8 cellular contexts compared by ENCODE assay signal in the genomic region with DNA sequence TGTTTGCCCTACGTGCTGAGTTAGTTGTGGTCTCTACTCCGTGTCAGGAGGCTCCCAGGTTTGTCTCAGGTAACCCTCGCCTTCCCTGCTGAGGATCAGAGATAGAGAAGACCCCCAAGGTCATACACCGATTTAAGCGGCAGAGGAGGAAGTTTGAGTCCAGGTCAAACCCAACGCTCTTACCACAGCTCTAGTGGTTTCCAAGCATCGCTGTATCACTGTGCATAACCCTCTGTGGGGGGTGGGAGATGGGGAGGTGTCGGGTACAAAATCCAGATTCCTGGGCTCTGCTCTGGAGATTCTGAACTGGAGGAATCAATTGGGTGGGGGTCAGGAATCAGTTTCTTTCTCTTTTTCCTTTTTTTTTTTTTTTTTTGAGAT. TPM values are rescaled to one million over a fixed set of nuclear protein-coding genes. Genes with fewer than 3 reads are reported as not detected.
DNase-seq lines count a peak whose midpoint lies in the region; ATAC-seq and TF ChIP-seq lines count a peak whose summit lies in the region.

No MANE protein-coding gene starts in this region.

- TF ChIP-seq CTCF in CD14-positive monocyte (IDR thresholded peaks at IDR 0.05), result no peak
- TF ChIP-seq CTCF in MM.1S (IDR thresholded peaks at IDR 0.05; ENCODE audit: low read length), result no peak
- no peak for TF ChIP-seq CTCF in natural killer cell (IDR thresholded peaks at IDR 0.05)

- peak overlapping the region; percentile 85 for H3K4me2 ChIP-seq in MM.1S (ENCODE audit: low read depth, low read length)

- H3K36me3 Mint-ChIP-seq in CD14-positive monocyte, result peaks cover 6 to 28% of the 10 kb centered on the region in 2 donors
- no peaks in the 10 kb centered on the region for H3K36me3 Mint-ChIP-seq in natural killer cell

- H3K27ac ChIP-seq in MM.1S (ENCODE audit: low read length), result peak overlapping the region; percentile 51; the same call in 1 of the 2 replicates
- H3K27ac ChIP-seq in caudate nucleus (ENCODE audit: low read depth, low read length), result peak overlapping the region; percentile 96

- DNase-seq in CD14-positive monocyte (ENCODE audit: low spot score) (no peak), MM.1S (no peak), caudate nucleus (lab: John Stamatoyannopoulos, UW) (no peak), natural killer cell (no peak), HK-2 (ENCODE audit: unreplicated experiment) (no peak), medulla oblongata (ENCODE audit: extremely low spot score) (no peak)

- peaks cover 31% of the 10 kb centered on the region for H3K79me2 ChIP-seq in MM.1S (ENCODE audit: low read length)

- H3K4me1 ChIP-seq in MM.1S (ENCODE audit: low read length), result peaks cover 14% of the 10 kb centered on the region

- H3K9me3 Mint-ChIP-seq in CD14-positive monocyte (peaks cover 0 to 8% (median 2%) of the 10 kb centered on the region in 7 donors), natural killer cell (no peaks in the 10 kb centered on the region)

- peaks cover 10% of the 10 kb centered on the region for H3F3A ChIP-seq in MM.1S (ENCODE audit: insufficient read depth, low read length)

- peak overlapping the region; percentile 87 to 96 (median 93) for H3K27ac Mint-ChIP-seq in CD14-positive monocyte
- peak overlapping the region; percentile 93 to 97 for H3K27ac Mint-ChIP-seq in natural killer cell

- peak overlapping the region; percentile 97 for H3K4me3 ChIP-seq in MM.1S (ENCODE audit: low read length)

- H3K9me3 ChIP-seq in MM.1S (replicated peaks; ENCODE audit: insufficient read depth, low read length), result no peaks in the 10 kb centered on the region

- peak overlapping the region; percentile 78 for H2AFZ ChIP-seq in MM.1S (ENCODE audit: low read length)

- H4K20me1 ChIP-seq in MM.1S (ENCODE audit: insufficient read depth, low read length), result no peaks in the 10 kb centered on the region

- H3K36me3 ChIP-seq in MM.1S (replicated peaks; ENCODE audit: insufficient read depth, low read length), result no peaks in the 10 kb centered on the region

- H3K9me2 ChIP-seq in MM.1S (replicated peaks; ENCODE audit: insufficient read depth, low read length), result no peaks in the 10 kb centered on the region

- H3K27me3 Mint-ChIP-seq in CD14-positive monocyte (ENCODE audit: low read depth in 3 of 3) (peaks cover 11 to 21% (median 17%) of the 10 kb centered on the region in 3 donors), natural killer cell (ENCODE audit: low read depth in 2 of 2) (no peaks in the 10 kb centered on the region)

- peak overlapping the region; percentile 87 to 92 for H3K4me3 Mint-ChIP-seq in CD14-positive monocyte
- H3K4me3 Mint-ChIP-seq in natural killer cell, result peak overlapping the region; percentile 81

- peaks cover 53% of the 10 kb centered on the region for H3K4me1 Mint-ChIP-seq in CD14-positive monocyte
- peaks cover 22 to 48% of the 10 kb centered on the region in 2 donors for H3K4me1 Mint-ChIP-seq in natural killer cell

- H3K27me3 ChIP-seq in MM.1S (replicated peaks; ENCODE audit: insufficient read depth, low read length), result no peaks in the 10 kb centered on the region

- peak overlapping the region; percentile 89 for H3K9ac ChIP-seq in MM.1S (ENCODE audit: low read length)

- ATAC-seq in natural killer cell, result no peak
- no peak for ATAC-seq in HG02852 (IDR thresholded peaks at IDR 0.05; ENCODE audit: unreplicated experiment)
- no peak for ATAC-seq in HG03175 (IDR thresholded peaks at IDR 0.05; ENCODE audit: unreplicated experiment)

- intact Hi-C loops in CD14-positive monocyte (cut with micrococcal nuclease) (no loop called here), natural killer cell (cut with micrococcal nuclease) (loop anchor here (1.0 kb wide), 4 partner anchors 10 to 45 kb away; partner anchors contain the start of genes FKBP2 and STIP1)

RNA-seq across cellular contexts. Expression of gene DNAJC4, which starts 0.6 kb away (rescaled TPM):
- polyA plus RNA-seq in CD14-positive monocyte, result 10 to 100 TPM; 25.5 to 32.5 TPM
- 10 to 100 TPM; 45.0 to 47.0 (median 46.6) TPM for total RNA-seq in natural killer cell

RNA-seq across cellular contexts. Expression of gene VEGFB, which starts 3.4 kb away (rescaled TPM):
- under 1 TPM in 1 of 2 donors, not detected in 1; 0.40 TPM for polyA plus RNA-seq in CD14-positive monocyte
- total RNA-seq in natural killer cell, result 10 to 100 TPM; 30.7 to 38.7 (median 37.3) TPM

RNA-seq across cellular contexts. Expression of gene NUDT22, which starts 4.9 kb away (rescaled TPM):
- 10 to 100 TPM; 47.9 to 56.1 TPM for polyA plus RNA-seq in CD14-positive monocyte
- 10 to 100 TPM; 59.1 to 79.1 (median 74.8) TPM for total RNA-seq in natural killer cell

RNA-seq across cellular contexts. Expression of gene TRPT1, which starts 5.0 kb away (rescaled TPM):
- 10 to 100 TPM; 24.8 to 34.6 TPM for polyA plus RNA-seq in CD14-positive monocyte
- 10 to 100 TPM; 22.7 to 30.8 (median 28.5) TPM for total RNA-seq in natural killer cell

RNA-seq across cellular contexts. Expression of gene FKBP2, which starts 9.9 kb away (rescaled TPM):
- polyA plus RNA-seq in CD14-positive monocyte, result 10 to 100 TPM; 71.1 to 80.7 TPM
- total RNA-seq in natural killer cell, result 10 to 100 TPM; 26.4 to 39.3 (median 30.3) TPM
